Comparison of ENCODE assay signal across 9 cellular contexts in the genomic region with DNA sequence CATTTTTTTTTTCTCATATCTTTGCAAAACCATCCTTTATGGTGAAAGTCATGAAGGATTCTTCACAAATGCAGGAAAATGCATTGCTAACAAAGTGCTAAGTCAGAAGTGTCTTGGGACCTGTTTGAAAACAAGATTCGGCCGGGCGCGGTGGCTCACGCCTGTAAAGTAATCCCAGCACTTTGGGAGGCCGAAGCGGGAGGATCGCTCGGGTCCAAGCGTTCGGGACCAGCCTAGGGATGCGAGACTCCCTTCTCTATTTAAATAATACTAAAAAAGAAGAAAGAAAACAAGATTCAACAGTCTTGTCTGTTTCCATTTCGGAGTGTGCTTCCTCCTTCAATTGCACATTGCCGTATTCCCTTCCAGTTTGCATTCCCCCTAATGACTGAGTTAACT. TPM values are rescaled to one million over a fixed set of nuclear protein-coding genes. Genes with fewer than 3 reads are reported as not detected.
DNase-seq lines count a peak whose midpoint lies in the region; ATAC-seq and TF ChIP-seq lines count a peak whose summit lies in the region.
"Had no signal": no experiment of that assay in that cellular context is flagged by ENCODE, and none has a peak within 500 bp of the region (broad histone marks: within the 10 kb centered on the region; RNA-seq: fewer than 3 reads in every experiment).

No MANE protein-coding gene starts in this region.

- H3K27ac ChIP-seq in C4-2B: peak overlapping the region; percentile 64
- no peak overlapping the region for H3K27ac ChIP-seq in duodenal mucosa (ENCODE audit: low read depth, low read length)

- H3K4me3 ChIP-seq in NT2/D1 (ENCODE audit: insufficient read length, low read depth) (peak overlapping the region; percentile 79), duodenal mucosa (ENCODE audit: low read depth in 1 of 2, low read length in 2 of 2) (peak overlapping the region; percentile 78 to 80)

- TF ChIP-seq CTCF in C4-2B (conservative IDR thresholded peaks at IDR 0.05): no peak
- TF ChIP-seq CTCF in neural crest cell (conservative IDR thresholded peaks at IDR 0.05): no peak
- no peak for TF ChIP-seq CTCF in GM10266 (IDR thresholded peaks at IDR 0.05; ENCODE audit: control insufficient read depth, insufficient read depth, low read depth, missing control alignments)

- H3K27me3 Mint-ChIP-seq in neural crest cell (ENCODE audit: low read depth): no peaks in the 10 kb centered on the region

- H3K4me1 Mint-ChIP-seq in neural crest cell: peaks cover 33% of the 10 kb centered on the region

- H3K4me3 Mint-ChIP-seq in neural crest cell: peak overlapping the region; percentile 97

- no peak for ATAC-seq in HG03460 (IDR thresholded peaks at IDR 0.05; ENCODE audit: unreplicated experiment)
- ATAC-seq in HG02678 (IDR thresholded peaks at IDR 0.05; ENCODE audit: unreplicated experiment): no peak

- H3K9ac ChIP-seq in NT2/D1 (ENCODE audit: insufficient read length, low read depth) (peak overlapping the region; percentile 79), duodenal mucosa (ENCODE audit: low read depth in 1 of 2, low read length in 2 of 2) (peak overlapping the region; percentile 61 to 69)

- H3K9me3 ChIP-seq in NT2/D1 (ENCODE audit: insufficient read depth, low read length) (peaks cover 5% of the 10 kb centered on the region; the same call in 1 of the 2 replicates), duodenal mucosa (ENCODE audit: control insufficient read depth in 1 of 2, low read length in 2 of 2) (no peaks in the 10 kb centered on the region)

- H3K4me1 ChIP-seq in NT2/D1 (ENCODE audit: insufficient read depth, insufficient read length) (no peaks in the 10 kb centered on the region), duodenal mucosa (ENCODE audit: control insufficient read depth in 1 of 2, insufficient read depth in 2 of 2, low read length in 2 of 2) (peaks cover 0 to 9% of the 10 kb centered on the region in 2 donors)

- DNase-seq in NT2/D1 (ENCODE audit: low read depth, low spot score) (no peak), neural crest cell (ENCODE audit: low read depth, low spot score) (no peak), nucleus accumbens (lab: John Stamatoyannopoulos, UW) (no peak), GM10266 (ENCODE audit: extremely low spot score) (no peak)
- DNase-seq: activated CD4-positive, alpha-beta T cell treated with anti-CD3 and anti-CD28 coated beads, Interleukin-2, amount 50 U/mL, for 1 hour had no signal

- H3K27ac Mint-ChIP-seq in neural crest cell (ENCODE audit: unreplicated experiment): peak overlapping the region; percentile 92

- H3K9me3 Mint-ChIP-seq in neural crest cell: no peaks in the 10 kb centered on the region

- H3K27me3 ChIP-seq in NT2/D1 (ENCODE audit: insufficient read depth, insufficient read length): no peaks in the 10 kb centered on the region
- no peaks in the 10 kb centered on the region for H3K27me3 ChIP-seq in duodenal mucosa (ENCODE audit: control insufficient read depth in 1 of 2, insufficient read depth in 2 of 2, low read length in 2 of 2)

- H3K36me3 ChIP-seq in NT2/D1 (ENCODE audit: insufficient read depth, insufficient read length, low read length) (peaks cover 6% of the 10 kb centered on the region), duodenal mucosa (ENCODE audit: control insufficient read depth in 1 of 2, insufficient read depth in 2 of 2, low read length in 2 of 2) (no peaks in the 10 kb centered on the region)

- no peaks in the 10 kb centered on the region for H3K36me3 Mint-ChIP-seq in neural crest cell (ENCODE audit: low read depth)

RNA-seq across cellular contexts. Expression of gene EID2B, which starts 0.8 kb away (rescaled TPM):
- 7.2 and 7.7 TPM in 2 replicates for total RNA-seq in neural crest cell

RNA-seq across cellular contexts. Expression of gene EID2, which starts 8.1 kb away (rescaled TPM):
- total RNA-seq in neural crest cell: 28.0 and 30.8 TPM in 2 replicates

RNA-seq across cellular contexts. Expression of gene SELENOV, which starts 16.9 kb away (rescaled TPM):
- not detected in 2 replicates for total RNA-seq in neural crest cell

RNA-seq across cellular contexts. Expression of gene DLL3, which starts 33.1 kb away (rescaled TPM):
- total RNA-seq in neural crest cell: 17.9 and 22.3 TPM in 2 replicates

RNA-seq across cellular contexts. Expression of gene TIMM50, which starts 51.2 kb away (rescaled TPM):
- 118 and 121 TPM in 2 replicates for total RNA-seq in neural crest cell
